Comparison of ENCODE assay signal across 8 cellular contexts in the genomic region with DNA sequence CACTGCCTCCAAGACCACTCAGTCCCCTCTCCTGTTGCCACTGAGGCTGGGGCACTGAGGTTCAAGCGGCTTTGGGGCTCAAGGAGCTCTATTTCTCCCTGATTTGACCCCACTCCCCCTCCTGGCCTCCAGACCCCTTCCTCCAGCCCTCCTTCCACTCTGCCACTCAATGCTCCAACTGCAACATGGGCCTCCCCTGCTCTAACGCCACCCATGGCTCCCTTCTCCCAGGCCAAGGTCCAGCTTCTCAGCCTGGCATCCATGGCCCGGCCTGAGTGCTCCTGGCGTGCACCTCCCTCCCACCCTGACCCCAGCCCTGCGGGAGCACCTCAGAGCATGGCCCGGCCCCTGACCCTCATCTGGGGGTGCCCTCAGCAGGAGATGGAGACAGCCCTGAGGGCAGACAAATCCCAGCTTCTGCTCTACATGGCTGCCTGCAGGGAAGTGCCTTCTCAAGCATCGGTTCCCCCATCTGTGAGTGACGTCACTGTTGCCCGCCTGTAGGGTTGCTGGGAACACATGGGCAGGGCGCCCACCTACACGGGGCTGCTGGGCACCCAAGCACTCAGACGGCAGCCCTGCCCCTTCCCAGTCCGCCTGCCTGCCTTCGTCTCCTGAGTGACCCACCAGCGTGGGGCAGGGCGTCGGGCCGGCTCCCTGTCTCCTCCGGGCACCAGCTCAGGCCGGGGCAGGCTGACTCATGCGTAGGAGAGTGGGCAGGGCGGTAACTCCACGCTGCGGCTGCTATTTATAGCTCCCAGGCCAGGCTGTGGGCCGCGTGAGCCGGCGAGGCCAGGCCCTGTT. TPM values are rescaled to one million over a fixed set of nuclear protein-coding genes. Genes with fewer than 3 reads are reported as not detected.
DNase-seq lines count a peak whose midpoint lies in the region; ATAC-seq and TF ChIP-seq lines count a peak whose summit lies in the region.

No MANE protein-coding gene starts in this region.

- no peaks in the 10 kb centered on the region for H3K9me3 Mint-ChIP-seq in WTC11
- no peaks in the 10 kb centered on the region for H3K9me3 Mint-ChIP-seq in activated CD8-positive, alpha-beta T cell treated with anti-CD3 and anti-CD28 coated beads for 36 hours

- WGBS in heart right ventricle, 2 donors, result 33 to 35% methylated on average over 28 of the region's 28 CpGs

- ATAC-seq in WTC11, result no peak
- peak; percentile 69 to 91 (median 82) for ATAC-seq in heart right ventricle
- ATAC-seq in activated CD8-positive, alpha-beta T cell treated with anti-CD3 and anti-CD28 coated beads for 36 hours, result no peak
- no peak for ATAC-seq in GM18873 (IDR thresholded peaks at IDR 0.05; ENCODE audit: low FRiP score, unreplicated experiment)

- H3K27me3 ChIP-seq in heart right ventricle (peaks cover 3 to 76% (median 65%) of the 10 kb centered on the region in 7 donors), skeletal muscle satellite cell (ENCODE audit: control insufficient read depth, insufficient read depth, low read length) (peaks cover 13% of the 10 kb centered on the region)

- no peak for TF ChIP-seq CTCF in WTC11 (IDR thresholded peaks at IDR 0.05)
- no peak for TF ChIP-seq CTCF in heart right ventricle (IDR thresholded peaks at IDR 0.05)
- no peak for TF ChIP-seq CTCF in activated CD8-positive, alpha-beta T cell treated with anti-CD3 and anti-CD28 coated beads for 36 hours (IDR thresholded peaks at IDR 0.05)

- peak overlapping the region; percentile 67 for H3K4me2 ChIP-seq in skeletal muscle satellite cell (ENCODE audit: low read length)

- H3K4me1 Mint-ChIP-seq in WTC11, result peaks cover 11% of the 10 kb centered on the region
- peaks cover 3% of the 10 kb centered on the region for H3K4me1 Mint-ChIP-seq in activated CD8-positive, alpha-beta T cell treated with anti-CD3 and anti-CD28 coated beads for 36 hours (ENCODE audit: low read depth)

- peak overlapping the region; percentile 69 to 94 (median 84) for H3K27ac ChIP-seq in heart right ventricle

- H3K27me3 Mint-ChIP-seq in WTC11 (ENCODE audit: low read depth), result peaks cover 5% of the 10 kb centered on the region; the same call in 1 of the 2 replicates
- peaks cover 30% of the 10 kb centered on the region for H3K27me3 Mint-ChIP-seq in activated CD8-positive, alpha-beta T cell treated with anti-CD3 and anti-CD28 coated beads for 36 hours

- no peak overlapping the region for H3K27ac Mint-ChIP-seq in WTC11
- no peak overlapping the region for H3K27ac Mint-ChIP-seq in activated CD8-positive, alpha-beta T cell treated with anti-CD3 and anti-CD28 coated beads for 36 hours

- intact Hi-C loops in heart right ventricle (cut with DNase I), result loop anchor here in 1 of 10 donors (5.0 kb wide), 1 partner anchor 60 kb away; no protein-coding TSS in a partner anchor
- intact Hi-C loops in activated CD8-positive, alpha-beta T cell treated with anti-CD3 and anti-CD28 coated beads for 36 hours (cut with micrococcal nuclease), result no loop called here

- H3K36me3 Mint-ChIP-seq in WTC11, result no peaks in the 10 kb centered on the region
- no peaks in the 10 kb centered on the region for H3K36me3 Mint-ChIP-seq in activated CD8-positive, alpha-beta T cell treated with anti-CD3 and anti-CD28 coated beads for 36 hours (ENCODE audit: low read depth)

- POLR2A ChIA-PET in WTC11 (lab: Charles Lee), result interaction anchor here (1.0 kb wide), 1 partner anchor 21 kb away, joined by 9 read pairs; no protein-coding TSS in a partner anchor
- POLR2A ChIA-PET in activated CD8-positive, alpha-beta T cell treated with anti-CD3 and anti-CD28 coated beads for 36 hours (lab: Charles Lee), result interaction anchor here (1.0 kb wide), 1 partner anchor 13 kb away, joined by 3 read pairs; no protein-coding TSS in a partner anchor

- CTCF ChIA-PET in WTC11 (lab: Charles Lee), result interaction anchor here (1.9 to 2.5 kb wide), 2 partner anchors 74 to 86 kb away, joined by 6 to 18 read pairs; no protein-coding TSS in a partner anchor
- CTCF ChIA-PET in activated CD8-positive, alpha-beta T cell treated with anti-CD3 and anti-CD28 coated beads for 36 hours (lab: Charles Lee), result no interaction called here

- H3K9ac ChIP-seq in skeletal muscle satellite cell (ENCODE audit: low read depth, low read length), result peak overlapping the region; percentile 74

- H3K9me3 ChIP-seq in heart right ventricle, result no peaks in the 10 kb centered on the region
- H3K9me3 ChIP-seq in skeletal muscle satellite cell (replicated peaks; ENCODE audit: low read length), result no peaks in the 10 kb centered on the region

- H3K36me3 ChIP-seq in heart right ventricle (no peaks in the 10 kb centered on the region), skeletal muscle satellite cell (ENCODE audit: insufficient read depth, low read length) (no peaks in the 10 kb centered on the region)

- H3K4me3 Mint-ChIP-seq in WTC11, result no peak overlapping the region; the same call in 1 of the 2 replicates
- H3K4me3 Mint-ChIP-seq in activated CD8-positive, alpha-beta T cell treated with anti-CD3 and anti-CD28 coated beads for 36 hours, result no peak overlapping the region

- peak; percentile 80 for DNase-seq in HCEC 1CT
- DNase-seq in WTC11 (ENCODE audit: low spot score), result no peak
- DNase-seq in heart right ventricle, result peak; percentile 66 to 74
- no peak for DNase-seq in activated CD8-positive, alpha-beta T cell treated with anti-CD3 and anti-CD28 coated beads for 36 hours
- DNase-seq in DMS114 treated with DMSO at 0.1 percent for 48 hours (lab: John Stamatoyannopoulos, UW; ENCODE audit: unreplicated experiment), result no peak
- DNase-seq in central memory CD4-positive, alpha-beta T cell, result no peak

- H3K4me1 ChIP-seq in heart right ventricle (peaks cover 8 to 28% (median 19%) of the 10 kb centered on the region in 9 donors), skeletal muscle satellite cell (ENCODE audit: control insufficient read depth, insufficient read depth, low read length) (peaks cover 40% of the 10 kb centered on the region)

- no peak overlapping the region for H3K4me3 ChIP-seq in heart right ventricle
- no peak overlapping the region for H3K4me3 ChIP-seq in skeletal muscle satellite cell (ENCODE audit: low read length)

TF ChIP-seq in WTC11, 78 proteins besides CTCF, POLR2A, EP300 and RAD21:
- no peak for TF ChIP-seq ESRRA (CRISPR knock-in tag; IDR thresholded peaks at IDR 0.05; ENCODE audit: borderline replicate concordance)
- 0 out of 2 replicates have a peak, but pooled peaks have one; percentile 19 for TF ChIP-seq FOXP1 (CRISPR knock-in tag; IDR thresholded peaks at IDR 0.05; ENCODE audit: borderline replicate concordance)
TF ChIP-seq in WTC11: peak in this region for 1.

RNA-seq across cellular contexts. Expression of gene DIRAS1, which starts 1.6 kb away (rescaled TPM):
- total RNA-seq in WTC11 (2021) (24.3 to 26.7 TPM (median 25.0 TPM) in 3 replicates), heart right ventricle (100 to 1,000 TPM; 104 to 381 (median 184) TPM)
- polyA plus RNA-seq in heart right ventricle, result 100 to 1,000 TPM in 1 of 2 donors, 10 to 100 TPM in 1; 63.7 to 107 TPM
- 1.7 and 2.0 TPM in 2 replicates for total RNA-seq in skeletal muscle satellite cell (2012; rRNA removed)
- under 1 TPM in 1 of 2 experiments, not detected in 1; 0.09 TPM for total RNA-seq in activated CD8-positive, alpha-beta T cell treated with anti-CD3 and anti-CD28 coated beads for 36 hours

RNA-seq across cellular contexts. Expression of gene SLC39A3, which starts 17.1 kb away (rescaled TPM):
- total RNA-seq in WTC11 (2021), result 34.8 to 38.0 TPM (median 35.2 TPM) in 3 replicates
- total RNA-seq in heart right ventricle, result 10 to 100 TPM; 16.5 to 27.7 (median 21.6) TPM
- 10 to 100 TPM; 26.1 to 66.8 TPM for polyA plus RNA-seq in heart right ventricle
- total RNA-seq in skeletal muscle satellite cell (2012; rRNA removed), result 29.4 and 34.3 TPM in 2 replicates
- total RNA-seq in activated CD8-positive, alpha-beta T cell treated with anti-CD3 and anti-CD28 coated beads for 36 hours, result 10 to 100 TPM; 35.5 to 38.1 TPM

RNA-seq across cellular contexts. Expression of gene GNG7, which starts 20.2 kb away (rescaled TPM):
- total RNA-seq in WTC11 (2021) (9.6 to 14.3 TPM (median 13.2 TPM) in 3 replicates), heart right ventricle (10 to 100 TPM; 27.9 to 56.9 (median 39.7) TPM)
- polyA plus RNA-seq in heart right ventricle, result 10 to 100 TPM in 1 of 2 donors, 1 to 10 TPM in 1; 8.4 to 14.9 TPM
- total RNA-seq in skeletal muscle satellite cell (2012; rRNA removed), result 0.25 TPM in 1 of 2 replicates, not detected in the other
- total RNA-seq in activated CD8-positive, alpha-beta T cell treated with anti-CD3 and anti-CD28 coated beads for 36 hours, result under 1 TPM; 0.27 to 0.32 TPM

Comparison
In these comparisons a context has a peak if more than half of its experiments do, and no peak if none do; other contexts are left out.
1. DNase-seq: peak in HCEC 1CT (single experiment) and heart right ventricle (2 of 2); none in WTC11 (single experiment), activated CD8-positive, alpha-beta T cell treated with anti-CD3 and anti-CD28 coated beads for 36 hours (single experiment), DMS114 treated with DMSO at 0.1 percent for 48 hours (single experiment) and central memory CD4-positive, alpha-beta T cell (single experiment).
2. ATAC-seq: peak in heart right ventricle (8 of 8); none in WTC11 (single experiment), activated CD8-positive, alpha-beta T cell treated with anti-CD3 and anti-CD28 coated beads for 36 hours (single experiment) and GM18873 (single experiment).
3. RNA of gene DIRAS1, which starts 1.6 kb away (total RNA-seq): 104 to 381 TPM in heart right ventricle and 24.3 to 26.7 TPM in WTC11; 0.09 TPM in activated CD8-positive, alpha-beta T cell treated with anti-CD3 and anti-CD28 coated beads for 36 hours; every median in the first group is over 10 times any median in the second.